In genomic region chr12:125129592-125130255, GRCh38 we compare ENCODE assay signal across 30 cellular contexts. TPM values are rescaled to one million over a fixed set of nuclear protein-coding genes. Genes with fewer than 3 reads are reported as not detected.
A peak's percentile ranks its signal among the peaks of the same experiment; 100 is the strongest.
DNase-seq lines count a peak whose midpoint lies in the region; ATAC-seq lines count a peak whose summit lies in the region.
"Had no signal": no experiment of that assay in that cellular context is flagged by ENCODE, and none has a peak within 500 bp of the region (broad histone marks: within the 10 kb centered on the region; RNA-seq: fewer than 3 reads in every experiment).

No MANE protein-coding gene starts in this region.

- H3K36me3 Mint-ChIP-seq in activated CD4-positive, alpha-beta T cell treated with anti-CD3 and anti-CD28 coated beads, Interleukin-2, amount 10 ng/mL, durations not matched to agents 24 days and 14 days (ENCODE audit: low read depth), result no peaks in the 10 kb centered on the region

- no peak for ATAC-seq in HG02938 (IDR thresholded peaks at IDR 0.05; ENCODE audit: unreplicated experiment)
- ATAC-seq: GM23338, T-helper 17 cell had no signal

- no peaks in the 10 kb centered on the region for H3K9me3 Mint-ChIP-seq in activated CD4-positive, alpha-beta T cell treated with anti-CD3 and anti-CD28 coated beads, Interleukin-2, amount 10 ng/mL, durations not matched to agents 24 days and 14 days
- H3K9me3 Mint-ChIP-seq: GM23338, HFFc6 had no signal

- DNase-seq in NCI-H82 (lab: John Stamatoyannopoulos, UW), result peak; percentile 42
- DNase-seq in NCI-H82 treated with DMSO at 0.1 percent for 48 hours (lab: John Stamatoyannopoulos, UW; ENCODE audit: unreplicated experiment), result no peak
- DNase-seq in head of caudate nucleus, result peak in 34 of 42 donors; percentile 14 to 79 (median 44)
- peak; percentile 54 for DNase-seq in occipital lobe (lab: John Stamatoyannopoulos, UW)
- DNase-seq in activated CD4-positive, alpha-beta T cell treated with anti-CD3 and anti-CD28 coated beads, Interleukin-2, amount 10 ng/mL, durations not matched to agents 24 days and 14 days, result no peak
- no peak for DNase-seq in activated effector memory CD4-positive, alpha-beta T cell treated with Interleukin-2 at 50 U/mL for 16 hours
- DNase-seq: 8988T; activated CD4-positive, alpha-beta T cell treated with anti-CD3 and anti-CD28 coated beads, Interleukin-2, amount 50 U/mL, for 48 hours; activated CD4-positive, CD25-positive, alpha-beta regulatory T cell; activated naive CD4-positive, alpha-beta T cell; activated T-cell treated with anti-CD3 and anti-CD28 coated beads, Interleukin-2, amount 50 U/mL, for 48 hours; adrenal gland; colonic mucosa; DND-41; effector memory CD4-positive, alpha-beta T cell; GF-D8; HFFc6; islet precursor cell; NCI-H1694 treated with DMSO at 0.1 percent for 48 hours; OCI-M1; stimulated activated CD4-positive, alpha-beta T cell treated with anti-CD3 and anti-CD28 coated beads, Interleukin-15, amount 100 ng/mL, for 24 hours; stimulated activated CD4-positive, alpha-beta T cell treated with anti-CD3 and anti-CD28 coated beads, Interleukin-4, amount 100 ng/mL, for 4 hours; T-helper 17 cell; uterus had no signal

- H3K4me3 Mint-ChIP-seq in activated CD4-positive, alpha-beta T cell treated with anti-CD3 and anti-CD28 coated beads, Interleukin-2, amount 10 ng/mL, durations not matched to agents 24 days and 14 days, result no peak overlapping the region
- H3K4me3 Mint-ChIP-seq: GM23338, HFFc6, T-helper 17 cell had no signal

- no peak overlapping the region for H3K27ac Mint-ChIP-seq in activated CD4-positive, alpha-beta T cell treated with anti-CD3 and anti-CD28 coated beads, Interleukin-2, amount 10 ng/mL, durations not matched to agents 24 days and 14 days
- H3K27ac Mint-ChIP-seq: GM23338, HFFc6, progenitor cell of endocrine pancreas, T-helper 17 cell had no signal

- H3K27me3 Mint-ChIP-seq in activated CD4-positive, alpha-beta T cell treated with anti-CD3 and anti-CD28 coated beads, Interleukin-2, amount 10 ng/mL, durations not matched to agents 24 days and 14 days, result no peaks in the 10 kb centered on the region
- H3K27me3 Mint-ChIP-seq: progenitor cell of endocrine pancreas, T-helper 17 cell had no signal

- peak overlapping the region; percentile 82 for H3K27ac ChIP-seq in temporal lobe (ENCODE audit: low read depth, low read length)
- H3K27ac ChIP-seq: adrenal gland, colonic mucosa, epithelial cell of prostate, RWPE1, uterus had no signal

- intact Hi-C loops in head of caudate nucleus (cut with DNase I), result no loop called here
- intact Hi-C loops in activated CD4-positive, alpha-beta T cell treated with anti-CD3 and anti-CD28 coated beads, Interleukin-2, amount 10 ng/mL, durations not matched to agents 24 days and 14 days (cut with micrococcal nuclease), result no loop called here

- no peaks in the 10 kb centered on the region for H3K4me1 Mint-ChIP-seq in activated CD4-positive, alpha-beta T cell treated with anti-CD3 and anti-CD28 coated beads, Interleukin-2, amount 10 ng/mL, durations not matched to agents 24 days and 14 days

RNA-seq across cellular contexts. Expression of gene TMEM132B, which starts 56.5 kb away (rescaled TPM):
- total RNA-seq in occipital lobe, result 102 TPM
- total RNA-seq in temporal lobe, result 58.0 TPM
- not detected in 2 replicates for total RNA-seq in activated CD4-positive, alpha-beta T cell treated with anti-CD3 and anti-CD28 coated beads, Interleukin-2, amount 10 ng/mL, durations not matched to agents 24 days and 14 days
- total RNA-seq: T-helper 17 cell had no signal

Comparison
In these comparisons a context has a peak if more than half of its experiments do, and no peak if none do; other contexts are left out.
1. DNase-seq: peak in NCI-H82 (single experiment), head of caudate nucleus (34 of 42) and occipital lobe (single experiment); none in NCI-H82 treated with DMSO at 0.1 percent for 48 hours (single experiment), activated CD4-positive, alpha-beta T cell treated with anti-CD3 and anti-CD28 coated beads, Interleukin-2, amount 10 ng/mL, durations not matched to agents 24 days and 14 days (single experiment) and activated effector memory CD4-positive, alpha-beta T cell treated with Interleukin-2 at 50 U/mL for 16 hours (single experiment).
2. RNA of gene TMEM132B, which starts 56.5 kb away (total RNA-seq): 102 TPM in occipital lobe (single experiment) and 58.0 TPM in temporal lobe (single experiment); not detected in activated CD4-positive, alpha-beta T cell treated with anti-CD3 and anti-CD28 coated beads, Interleukin-2, amount 10 ng/mL, durations not matched to agents 24 days and 14 days; every median in the first group is over 10 times any median in the second.